ENCODE assay signal across 2 cellular contexts in the genomic region with DNA sequence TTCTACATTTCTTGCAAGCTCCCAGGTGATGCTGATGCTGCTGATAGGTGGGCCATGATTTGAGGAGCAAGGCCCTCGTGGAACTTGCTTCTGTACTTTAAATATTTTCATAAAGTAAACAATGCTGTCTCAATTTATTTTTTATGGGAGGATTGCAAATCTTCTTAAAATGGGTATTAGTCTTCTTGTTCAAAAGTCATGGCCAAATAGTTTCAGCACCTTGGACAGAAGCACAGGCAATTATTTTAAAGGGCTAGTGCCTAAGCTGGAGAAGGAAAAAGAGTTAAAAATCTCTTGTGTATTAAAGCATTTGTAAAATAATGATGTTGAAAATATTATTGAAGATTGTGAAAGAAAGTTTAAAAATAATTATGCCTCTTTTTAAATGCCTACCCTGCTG.
TF ChIP-seq lines count a peak whose summit lies in the region.

No MANE protein-coding gene starts in this region.

TF ChIP-seq in SK-N-SH, 30 proteins besides CTCF, POLR2A, EP300 and RAD21:
- TF ChIP-seq, protein P1, sequence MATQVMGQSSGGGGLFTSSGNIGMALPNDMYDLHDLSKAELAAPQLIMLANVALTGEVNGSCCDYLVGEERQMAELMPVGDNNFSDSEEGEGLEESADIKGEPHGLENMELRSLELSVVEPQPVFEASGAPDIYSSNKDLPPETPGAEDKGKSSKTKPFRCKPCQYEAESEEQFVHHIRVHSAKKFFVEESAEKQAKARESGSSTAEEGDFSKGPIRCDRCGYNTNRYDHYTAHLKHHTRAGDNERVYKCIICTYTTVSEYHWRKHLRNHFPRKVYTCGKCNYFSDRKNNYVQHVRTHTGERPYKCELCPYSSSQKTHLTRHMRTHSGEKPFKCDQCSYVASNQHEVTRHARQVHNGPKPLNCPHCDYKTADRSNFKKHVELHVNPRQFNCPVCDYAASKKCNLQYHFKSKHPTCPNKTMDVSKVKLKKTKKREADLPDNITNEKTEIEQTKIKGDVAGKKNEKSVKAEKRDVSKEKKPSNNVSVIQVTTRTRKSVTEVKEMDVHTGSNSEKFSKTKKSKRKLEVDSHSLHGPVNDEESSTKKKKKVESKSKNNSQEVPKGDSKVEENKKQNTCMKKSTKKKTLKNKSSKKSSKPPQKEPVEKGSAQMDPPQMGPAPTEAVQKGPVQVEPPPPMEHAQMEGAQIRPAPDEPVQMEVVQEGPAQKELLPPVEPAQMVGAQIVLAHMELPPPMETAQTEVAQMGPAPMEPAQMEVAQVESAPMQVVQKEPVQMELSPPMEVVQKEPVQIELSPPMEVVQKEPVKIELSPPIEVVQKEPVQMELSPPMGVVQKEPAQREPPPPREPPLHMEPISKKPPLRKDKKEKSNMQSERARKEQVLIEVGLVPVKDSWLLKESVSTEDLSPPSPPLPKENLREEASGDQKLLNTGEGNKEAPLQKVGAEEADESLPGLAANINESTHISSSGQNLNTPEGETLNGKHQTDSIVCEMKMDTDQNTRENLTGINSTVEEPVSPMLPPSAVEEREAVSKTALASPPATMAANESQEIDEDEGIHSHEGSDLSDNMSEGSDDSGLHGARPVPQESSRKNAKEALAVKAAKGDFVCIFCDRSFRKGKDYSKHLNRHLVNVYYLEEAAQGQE (IDR thresholded peaks at IDR 0.05; ENCODE audit: low read depth, low read length), result peak; percentile 84
- TF ChIP-seq RFX5 (IDR thresholded peaks at IDR 0.05; ENCODE audit: low read length), result no peak
- TF ChIP-seq JUND (IDR thresholded peaks at IDR 0.05), result no peak
- TF ChIP-seq FOXM1 (IDR thresholded peaks at IDR 0.05; ENCODE audit: low read depth), result no peak
- TF ChIP-seq MEF2A (IDR thresholded peaks at IDR 0.05; ENCODE audit: borderline replicate concordance, low read depth), result no peak
- no peak for TF ChIP-seq USF2 (IDR thresholded peaks at IDR 0.05; ENCODE audit: borderline replicate concordance, low read depth, low read length)
- TF ChIP-seq RXRA (IDR thresholded peaks at IDR 0.05; ENCODE audit: borderline replicate concordance, low read depth), result no peak
TF ChIP-seq in SK-N-SH: peak in this region for 1.

TF ChIP-seq in SK-N-SH treated with all-trans-retinoic acid at 6 μM for 48 hours, 23 proteins besides CTCF, POLR2A, EP300 and RAD21 (continued from another document):
- TF ChIP-seq, protein P2, sequence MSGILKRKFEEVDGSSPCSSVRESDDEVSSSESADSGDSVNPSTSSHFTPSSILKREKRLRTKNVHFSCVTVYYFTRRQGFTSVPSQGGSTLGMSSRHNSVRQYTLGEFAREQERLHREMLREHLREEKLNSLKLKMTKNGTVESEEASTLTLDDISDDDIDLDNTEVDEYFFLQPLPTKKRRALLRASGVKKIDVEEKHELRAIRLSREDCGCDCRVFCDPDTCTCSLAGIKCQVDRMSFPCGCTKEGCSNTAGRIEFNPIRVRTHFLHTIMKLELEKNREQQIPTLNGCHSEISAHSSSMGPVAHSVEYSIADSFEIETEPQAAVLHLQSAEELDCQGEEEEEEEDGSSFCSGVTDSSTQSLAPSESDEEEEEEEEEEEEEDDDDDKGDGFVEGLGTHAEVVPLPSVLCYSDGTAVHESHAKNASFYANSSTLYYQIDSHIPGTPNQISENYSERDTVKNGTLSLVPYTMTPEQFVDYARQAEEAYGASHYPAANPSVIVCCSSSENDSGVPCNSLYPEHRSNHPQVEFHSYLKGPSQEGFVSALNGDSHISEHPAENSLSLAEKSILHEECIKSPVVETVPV (CRISPR knock-in tag; IDR thresholded peaks at IDR 0.05), result no peak
- TF ChIP-seq ZFP3 (CRISPR knock-in tag; IDR thresholded peaks at IDR 0.05) (no peak), PPARA (CRISPR knock-in tag; IDR thresholded peaks at IDR 0.05; ENCODE audit: borderline replicate concordance) (no peak), TSHZ2 (CRISPR knock-in tag; IDR thresholded peaks at IDR 0.05) (no peak), ARNTL (CRISPR knock-in tag; IDR thresholded peaks at IDR 0.05; ENCODE audit: borderline replicate concordance, low read depth) (no peak), RARB (CRISPR knock-in tag; IDR thresholded peaks at IDR 0.05) (no peak), ZC3H10 (CRISPR knock-in tag; IDR thresholded peaks at IDR 0.05) (no peak), SNAI2 (CRISPR knock-in tag; IDR thresholded peaks at IDR 0.05) (no peak), CSDC2 (CRISPR knock-in tag; IDR thresholded peaks at IDR 0.05) (no peak)
- TF ChIP-seq, protein P3, sequence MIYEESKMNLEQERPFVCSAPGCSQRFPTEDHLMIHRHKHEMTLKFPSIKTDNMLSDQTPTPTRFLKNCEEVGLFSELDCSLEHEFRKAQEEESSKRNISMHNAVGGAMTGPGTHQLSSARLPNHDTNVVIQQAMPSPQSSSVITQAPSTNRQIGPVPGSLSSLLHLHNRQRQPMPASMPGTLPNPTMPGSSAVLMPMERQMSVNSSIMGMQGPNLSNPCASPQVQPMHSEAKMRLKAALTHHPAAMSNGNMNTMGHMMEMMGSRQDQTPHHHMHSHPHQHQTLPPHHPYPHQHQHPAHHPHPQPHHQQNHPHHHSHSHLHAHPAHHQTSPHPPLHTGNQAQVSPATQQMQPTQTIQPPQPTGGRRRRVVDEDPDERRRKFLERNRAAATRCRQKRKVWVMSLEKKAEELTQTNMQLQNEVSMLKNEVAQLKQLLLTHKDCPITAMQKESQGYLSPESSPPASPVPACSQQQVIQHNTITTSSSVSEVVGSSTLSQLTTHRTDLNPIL (CRISPR knock-in tag; IDR thresholded peaks at IDR 0.05; ENCODE audit: low read depth), result no peak
